ENCODE assay signal across 15 cellular contexts in genomic region chr2:9952856-9953503, GRCh38. TPM values are rescaled to one million over a fixed set of nuclear protein-coding genes. Genes with fewer than 3 reads are reported as not detected.
DNase-seq lines count a peak whose midpoint lies in the region; ATAC-seq and TF ChIP-seq lines count a peak whose summit lies in the region.
"Had no signal": no experiment of that assay in that cellular context is flagged by ENCODE, and none has a peak within 500 bp of the region (broad histone marks: within the 10 kb centered on the region; RNA-seq: fewer than 3 reads in every experiment).

No MANE protein-coding gene starts in this region.

- no peaks in the 10 kb centered on the region for H3K9me1 ChIP-seq in IMR-90 (ENCODE audit: insufficient read depth, low read length)

- H3K4me3 Mint-ChIP-seq in CD8-positive, alpha-beta T cell: peak overlapping the region; percentile 75
- peak overlapping the region; percentile 45 for H3K4me3 Mint-ChIP-seq in activated naive CD8-positive, alpha-beta T cell treated with anti-CD3 and anti-CD28 coated beads, Interleukin-2, amount 10 ng/mL, durations not matched to agents 7 days and 5 days
- peak overlapping the region; percentile 64 to 93 (median 86) for H3K4me3 Mint-ChIP-seq in naive B cell

- no peaks in the 10 kb centered on the region for H3K9me3 ChIP-seq in CD8-positive, alpha-beta T cell (ENCODE audit: low read length)
- H3K9me3 ChIP-seq in IMR-90 (ENCODE audit: control insufficient read depth, insufficient read depth, low read length): no peaks in the 10 kb centered on the region
- H3K9me3 ChIP-seq: SJCRH30 had no signal

- no peak overlapping the region for H3K56ac ChIP-seq in IMR-90 (ENCODE audit: extremely low read depth, insufficient read depth, low read length)

- WGBS in IMR-90 (ENCODE audit: extremely low coverage in 2 of 2, insufficient read length in 1 of 2), 2 experiments: no CpG with 5 or more reads among the region's 8 CpGs

- H3K14ac ChIP-seq in IMR-90 (replicated peaks; ENCODE audit: low read depth, low read length): no peak overlapping the region

- no peaks in the 10 kb centered on the region for H3K36me3 ChIP-seq in CD8-positive, alpha-beta T cell (ENCODE audit: insufficient read depth, low read length)
- no peaks in the 10 kb centered on the region for H3K36me3 ChIP-seq in IMR-90 (ENCODE audit: control insufficient read depth, insufficient read depth, low read length)
- H3K36me3 ChIP-seq: SJCRH30 had no signal

- peaks cover 41% of the 10 kb centered on the region for H3K27me3 Mint-ChIP-seq in CD8-positive, alpha-beta T cell (ENCODE audit: low read depth)
- peaks cover 60% of the 10 kb centered on the region for H3K27me3 Mint-ChIP-seq in activated naive CD8-positive, alpha-beta T cell treated with anti-CD3 and anti-CD28 coated beads, Interleukin-2, amount 10 ng/mL, durations not matched to agents 7 days and 5 days
- peaks cover 48 to 51% (median 51%) of the 10 kb centered on the region in 3 donors for H3K27me3 Mint-ChIP-seq in naive B cell

- no peak overlapping the region for H4K91ac ChIP-seq in IMR-90 (ENCODE audit: insufficient read depth, low read depth, low read length)

- H4K8ac ChIP-seq in IMR-90 (ENCODE audit: low read depth in 2 of 2, low read length in 2 of 2): no peak overlapping the region

- no peak overlapping the region for H3K27ac Mint-ChIP-seq in CD8-positive, alpha-beta T cell
- H3K27ac Mint-ChIP-seq in activated naive CD8-positive, alpha-beta T cell treated with anti-CD3 and anti-CD28 coated beads, Interleukin-2, amount 10 ng/mL, durations not matched to agents 7 days and 5 days: no peak overlapping the region
- peak overlapping the region in 1 of 6 donors; percentile 67 for H3K27ac Mint-ChIP-seq in naive B cell

- no peak for DNase-seq in CD8-positive, alpha-beta T cell
- DNase-seq in IMR-90 (no peak), naive B cell (no peak), hippocampal formation (lab: John Stamatoyannopoulos, UW) (no peak), HPDE6-E6E7 (ENCODE audit: extremely low spot score) (no peak)
- no peak for DNase-seq in activated naive CD8-positive, alpha-beta T cell treated with anti-CD3 and anti-CD28 coated beads, Interleukin-2, amount 10 ng/mL, durations not matched to agents 7 days and 5 days
- DNase-seq: activated CD4-positive, alpha-beta T cell treated with anti-CD3 and anti-CD28 coated beads for 1 hour; aorta; GOT3; Kasumi-1; midbrain; NCI-H2171 treated with DMSO at 0.1 percent for 48 hours; SJCRH30 had no signal

- no peak overlapping the region for H2BK20ac ChIP-seq in IMR-90 (ENCODE audit: low read depth, low read length)

- POLR2A ChIA-PET in CD8-positive, alpha-beta T cell (lab: Charles Lee): no interaction called here
- POLR2A ChIA-PET in IMR-90 (lab: Charles Lee; ENCODE audit: unreplicated experiment): no interaction called here
- POLR2A ChIA-PET in activated naive CD8-positive, alpha-beta T cell treated with anti-CD3 and anti-CD28 coated beads, Interleukin-2, amount 10 ng/mL, durations not matched to agents 7 days and 5 days (lab: Charles Lee): interaction anchor here (0.6 kb wide), 1 partner anchor 38 kb away, joined by 3 read pairs; no protein-coding TSS in a partner anchor

- no peak overlapping the region for H2BK120ac ChIP-seq in IMR-90 (ENCODE audit: low read depth, low read length)

- H3K4me2 ChIP-seq in IMR-90 (ENCODE audit: low read depth, low read length): no peak overlapping the region

- TF ChIP-seq RAD21 in IMR-90 (IDR thresholded peaks at IDR 0.05; ENCODE audit: low read length): no peak

- CTCF ChIA-PET in CD8-positive, alpha-beta T cell (lab: Charles Lee): interaction anchor here (0.6 to 1.5 kb wide), 2 partner anchors 31 to 127 kb away, joined by 3 to 4 read pairs; no protein-coding TSS in a partner anchor
- CTCF ChIA-PET in IMR-90 (lab: Yijun Ruan, JAX): interaction anchor here (1.0 kb wide), 1 partner anchor 31 kb away, joined by 3 read pairs; no protein-coding TSS in a partner anchor

- H2BK5ac ChIP-seq in IMR-90 (ENCODE audit: low read depth, low read length, poor library complexity, severe bottlenecking): no peak overlapping the region

- dilution Hi-C loops in IMR-90 (cut with HindIII; ENCODE audit: low sequenced_read_pairs, unreplicated experiment): no loop called here

- no peak overlapping the region for H2AK9ac ChIP-seq in IMR-90 (replicated peaks; ENCODE audit: low read depth, low read length, poor library complexity)

- no peaks in the 10 kb centered on the region for H3K9me3 Mint-ChIP-seq in CD8-positive, alpha-beta T cell
- H3K9me3 Mint-ChIP-seq in activated naive CD8-positive, alpha-beta T cell treated with anti-CD3 and anti-CD28 coated beads, Interleukin-2, amount 10 ng/mL, durations not matched to agents 7 days and 5 days: no peaks in the 10 kb centered on the region
- H3K9me3 Mint-ChIP-seq in naive B cell: no peaks in the 10 kb centered on the region

- H3K79me1 ChIP-seq in IMR-90 (ENCODE audit: low read depth in 1 of 2, low read length in 2 of 2): no peaks in the 10 kb centered on the region

- H4K20me1 ChIP-seq in IMR-90 (ENCODE audit: insufficient read depth, low read length): no peaks in the 10 kb centered on the region

- H3K4ac ChIP-seq in IMR-90 (ENCODE audit: low read depth, low read length): no peak overlapping the region

- in situ Hi-C loops in IMR-90 (cut with MboI; ENCODE audit: low sequenced_read_pairs): no loop called here

- no peak overlapping the region for H3K18ac ChIP-seq in IMR-90 (ENCODE audit: low read depth, low read length)

- peaks cover 6% of the 10 kb centered on the region for H3K4me1 Mint-ChIP-seq in CD8-positive, alpha-beta T cell (ENCODE audit: low read depth)
- peaks cover 3% of the 10 kb centered on the region for H3K4me1 Mint-ChIP-seq in activated naive CD8-positive, alpha-beta T cell treated with anti-CD3 and anti-CD28 coated beads, Interleukin-2, amount 10 ng/mL, durations not matched to agents 7 days and 5 days
- H3K4me1 Mint-ChIP-seq in naive B cell: peaks cover 11 to 17% (median 16%) of the 10 kb centered on the region in 3 donors

- H2AK5ac ChIP-seq in IMR-90 (ENCODE audit: low read depth, low read length): no peak overlapping the region

- no peak overlapping the region for H3K4me3 ChIP-seq in CD8-positive, alpha-beta T cell (ENCODE audit: low read depth, low read length)
- H3K4me3 ChIP-seq in IMR-90 (ENCODE audit: insufficient read depth, low read depth, low read length): no peak overlapping the region

- H3K4me1 ChIP-seq in CD8-positive, alpha-beta T cell (ENCODE audit: insufficient read depth, low read length): peaks cover 11% of the 10 kb centered on the region
- peaks cover 3% of the 10 kb centered on the region; the same call in 1 of the 2 replicates for H3K4me1 ChIP-seq in IMR-90 (ENCODE audit: control insufficient read depth, insufficient read depth, low read length)

- ATAC-seq in CD8-positive, alpha-beta T cell: no peak
- ATAC-seq in IMR-90 (ENCODE audit: low read depth) (no peak), naive B cell (ENCODE audit: low read depth in 2 of 2) (no peak), GM19467 (IDR thresholded peaks at IDR 0.05; ENCODE audit: unreplicated experiment) (no peak), GM21529 (IDR thresholded peaks at IDR 0.05; ENCODE audit: unreplicated experiment) (no peak)
- no peak for ATAC-seq in activated naive CD8-positive, alpha-beta T cell treated with anti-CD3 and anti-CD28 coated beads, Interleukin-2, amount 10 ng/mL, durations not matched to agents 7 days and 5 days (ENCODE audit: low read depth)

- no peak overlapping the region for H2AFZ ChIP-seq in IMR-90 (replicated peaks; ENCODE audit: low read length, poor library complexity)

- intact Hi-C loops in CD8-positive, alpha-beta T cell (cut with DNase I, micrococcal nuclease): loop anchor here (5.0 to 10.0 kb wide), 4 partner anchors 169 to 1202 kb away; partner anchors contain the start of genes RRM2 (in 2 of the 2), ODC1 (in 1 of the 2), PDIA6 (in 1 of the 2) and SLC66A3 (in 1 of the 2)
- intact Hi-C loops in IMR-90 (cut with micrococcal nuclease): loop anchor here (5.0 kb wide), 2 partner anchors 141 to 396 kb away; partner anchors contain the start of gene ADAM17

- no peak for TF ChIP-seq POLR2A in IMR-90 (IDR thresholded peaks at IDR 0.05; ENCODE audit: low read depth, low read length)

- no peak overlapping the region for H4K5ac ChIP-seq in IMR-90 (ENCODE audit: low read depth, low read length)

- no peaks in the 10 kb centered on the region for H3K36me3 Mint-ChIP-seq in CD8-positive, alpha-beta T cell
- no peaks in the 10 kb centered on the region for H3K36me3 Mint-ChIP-seq in activated naive CD8-positive, alpha-beta T cell treated with anti-CD3 and anti-CD28 coated beads, Interleukin-2, amount 10 ng/mL, durations not matched to agents 7 days and 5 days
- peaks cover 0 to 3% of the 10 kb centered on the region in 2 donors for H3K36me3 Mint-ChIP-seq in naive B cell

- 0 out of 2 replicates have a peak overlapping the region, but pooled peaks have one; percentile 1 for H3K23ac ChIP-seq in IMR-90 (ENCODE audit: low read depth, low read length)

- no peak overlapping the region for H3K27ac ChIP-seq in CD8-positive, alpha-beta T cell (ENCODE audit: low read depth, low read length)
- H3K27ac ChIP-seq in IMR-90 (ENCODE audit: insufficient read depth, low read length): no peak overlapping the region
- H3K27ac ChIP-seq: SJCRH30 had no signal

- no TSS peak for BruUV-seq in IMR-90 (replicated peaks; lab: Mats Ljungman, UMichigan)

- no peak overlapping the region for H2BK15ac ChIP-seq in IMR-90 (ENCODE audit: low read depth, low read length)

- H3K27me3 ChIP-seq in CD8-positive, alpha-beta T cell (ENCODE audit: insufficient read depth, low read length): peaks cover 8% of the 10 kb centered on the region
- peaks cover 14% of the 10 kb centered on the region for H3K27me3 ChIP-seq in IMR-90 (ENCODE audit: control insufficient read depth, insufficient read depth, low read length)
- H3K27me3 ChIP-seq: SJCRH30 had no signal

- H3K9ac ChIP-seq in IMR-90 (ENCODE audit: low read depth, low read length): no peak overlapping the region

- no peak for TF ChIP-seq CTCF in CD8-positive, alpha-beta T cell (IDR thresholded peaks at IDR 0.05)
- no peak for TF ChIP-seq CTCF in IMR-90 (conservative IDR thresholded peaks at IDR 0.05; ENCODE audit: low read depth, low read length)

TF ChIP-seq in IMR-90, 13 proteins besides CTCF, POLR2A, EP300 and RAD21 (continues in another document):
- TF ChIP-seq MXI1 (IDR thresholded peaks at IDR 0.05; ENCODE audit: borderline replicate concordance, low read depth, low read length): no peak
- TF ChIP-seq SMC3 (IDR thresholded peaks at IDR 0.05; ENCODE audit: low read depth, low read length): no peak
- no peak for TF ChIP-seq CEBPB (IDR thresholded peaks at IDR 0.05; ENCODE audit: low read depth, low read length)

RNA-seq across cellular contexts. Expression of gene GRHL1, which starts 1.5 kb away (rescaled TPM):
- under 1 TPM; 0.76 to 0.86 TPM for total RNA-seq in CD8-positive, alpha-beta T cell
- 0.18 and 0.56 TPM in 2 replicates for total RNA-seq in IMR-90 (2012; rRNA removed)
- polyA plus RNA-seq in IMR-90 (2012; rRNA removed) (0.21 and 0.26 TPM in 2 replicates), naive B cell (ENCODE audit: low read depth in 6 of 6) (under 1 TPM in 5 of 6 donors, not detected in 1; 0.09 to 0.89 (median 0.41) TPM)
- polyA plus RNA-seq in IMR-90 (2012; cell fraction: cytosol; rRNA removed): 0.03 and 0.04 TPM in 2 replicates
- polyA plus RNA-seq in IMR-90 (2012; cell fraction: nucleus; rRNA removed; ENCODE audit: low replicate concordance): 0.29 and 1.5 TPM in 2 replicates
- under 1 TPM; 0.25 to 0.43 TPM for total RNA-seq in activated naive CD8-positive, alpha-beta T cell treated with anti-CD3 and anti-CD28 coated beads, Interleukin-2, amount 10 ng/mL, durations not matched to agents 7 days and 5 days
